Comparison of ENCODE assay signal across 2 cellular contexts in the genomic region with DNA sequence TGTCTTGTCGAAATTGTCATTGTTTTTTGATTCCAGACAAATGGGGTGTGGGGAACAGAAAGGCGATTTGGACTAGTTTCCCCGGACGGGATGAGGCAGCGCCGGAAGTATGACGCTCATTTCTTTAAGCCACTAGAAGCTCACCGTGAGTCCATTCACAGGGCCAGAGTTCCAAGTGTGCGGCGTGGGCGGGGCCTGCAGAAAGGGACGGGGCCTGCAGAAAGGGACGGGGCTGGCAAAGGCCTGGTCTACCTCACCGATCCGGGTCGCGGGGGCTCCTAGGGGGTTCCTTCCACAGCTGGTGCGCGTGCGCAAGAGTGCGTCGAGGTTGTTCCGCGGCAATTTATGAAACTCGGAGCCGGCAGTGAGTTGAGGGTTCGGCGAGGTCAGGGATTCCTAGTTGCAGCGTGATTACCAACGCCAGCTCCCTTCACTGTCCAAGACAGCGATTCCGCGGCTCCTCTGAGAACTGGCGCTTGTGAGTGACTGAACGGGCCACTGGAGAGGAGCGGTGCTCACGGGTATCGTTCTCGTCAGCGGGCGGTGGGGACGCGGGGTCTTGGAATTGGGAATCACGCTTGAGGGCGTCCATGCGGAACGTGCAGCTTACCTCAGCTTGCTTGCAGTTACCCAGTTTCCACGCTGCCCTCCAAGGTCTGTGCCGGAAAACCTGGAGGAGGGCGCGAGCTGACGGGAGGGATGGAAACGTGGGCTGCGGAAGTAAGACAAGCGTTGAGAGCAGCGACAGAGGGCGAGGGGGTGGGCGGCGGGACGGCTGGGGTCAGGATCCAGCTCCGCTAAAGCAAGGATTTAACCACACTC.
TF ChIP-seq lines count a peak whose summit lies in the region.

Gene ZNF215, plus strand, starts transcription at position 219 of the 822 bp plus-strand sequence. CDS start 5,847 bp downstream, outside the sequence.

TF ChIP-seq in liver, 16 proteins besides CTCF, POLR2A, EP300 and RAD21:
- TF ChIP-seq, protein P1, sequence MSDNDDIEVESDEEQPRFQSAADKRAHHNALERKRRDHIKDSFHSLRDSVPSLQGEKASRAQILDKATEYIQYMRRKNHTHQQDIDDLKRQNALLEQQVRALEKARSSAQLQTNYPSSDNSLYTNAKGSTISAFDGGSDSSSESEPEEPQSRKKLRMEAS (IDR thresholded peaks at IDR 0.05), result no peak
- TF ChIP-seq NR2F2 (IDR thresholded peaks at IDR 0.05) (no peak), YY1 (IDR thresholded peaks at IDR 0.05) (no peak), TAF1 (conservative IDR thresholded peaks at IDR 0.05) (no peak), FOXA1 (IDR thresholded peaks at IDR 0.05) (no peak), SP1 (IDR thresholded peaks at IDR 0.05) (no peak), EGR1 (IDR thresholded peaks at IDR 0.05; ENCODE audit: low read depth in 2 of 2) (no peak), FOXA2 (IDR thresholded peaks at IDR 0.05) (no peak), ZBTB33 (IDR thresholded peaks at IDR 0.05) (no peak), GABPA (IDR thresholded peaks at IDR 0.05 in 1 of 2, conservative IDR thresholded peaks at IDR 0.05 in 1 of 2) (no peak), HNF4G (IDR thresholded peaks at IDR 0.05) (no peak)
- TF ChIP-seq, protein P2, sequence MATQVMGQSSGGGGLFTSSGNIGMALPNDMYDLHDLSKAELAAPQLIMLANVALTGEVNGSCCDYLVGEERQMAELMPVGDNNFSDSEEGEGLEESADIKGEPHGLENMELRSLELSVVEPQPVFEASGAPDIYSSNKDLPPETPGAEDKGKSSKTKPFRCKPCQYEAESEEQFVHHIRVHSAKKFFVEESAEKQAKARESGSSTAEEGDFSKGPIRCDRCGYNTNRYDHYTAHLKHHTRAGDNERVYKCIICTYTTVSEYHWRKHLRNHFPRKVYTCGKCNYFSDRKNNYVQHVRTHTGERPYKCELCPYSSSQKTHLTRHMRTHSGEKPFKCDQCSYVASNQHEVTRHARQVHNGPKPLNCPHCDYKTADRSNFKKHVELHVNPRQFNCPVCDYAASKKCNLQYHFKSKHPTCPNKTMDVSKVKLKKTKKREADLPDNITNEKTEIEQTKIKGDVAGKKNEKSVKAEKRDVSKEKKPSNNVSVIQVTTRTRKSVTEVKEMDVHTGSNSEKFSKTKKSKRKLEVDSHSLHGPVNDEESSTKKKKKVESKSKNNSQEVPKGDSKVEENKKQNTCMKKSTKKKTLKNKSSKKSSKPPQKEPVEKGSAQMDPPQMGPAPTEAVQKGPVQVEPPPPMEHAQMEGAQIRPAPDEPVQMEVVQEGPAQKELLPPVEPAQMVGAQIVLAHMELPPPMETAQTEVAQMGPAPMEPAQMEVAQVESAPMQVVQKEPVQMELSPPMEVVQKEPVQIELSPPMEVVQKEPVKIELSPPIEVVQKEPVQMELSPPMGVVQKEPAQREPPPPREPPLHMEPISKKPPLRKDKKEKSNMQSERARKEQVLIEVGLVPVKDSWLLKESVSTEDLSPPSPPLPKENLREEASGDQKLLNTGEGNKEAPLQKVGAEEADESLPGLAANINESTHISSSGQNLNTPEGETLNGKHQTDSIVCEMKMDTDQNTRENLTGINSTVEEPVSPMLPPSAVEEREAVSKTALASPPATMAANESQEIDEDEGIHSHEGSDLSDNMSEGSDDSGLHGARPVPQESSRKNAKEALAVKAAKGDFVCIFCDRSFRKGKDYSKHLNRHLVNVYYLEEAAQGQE (IDR thresholded peaks at IDR 0.05), result no peak

TF ChIP-seq in HepG2, 621 proteins besides CTCF, POLR2A, EP300 and RAD21:
- TF ChIP-seq TBX2 (CRISPR knock-in tag; IDR thresholded peaks at IDR 0.05; ENCODE audit: borderline replicate concordance) (no peak), TGIF2 (CRISPR knock-in tag; IDR thresholded peaks at IDR 0.05) (no peak)
TF ChIP-seq in HepG2: peak in this region for 0.
